Comparison of ENCODE assay signal across 8 cellular contexts in the genomic region with DNA sequence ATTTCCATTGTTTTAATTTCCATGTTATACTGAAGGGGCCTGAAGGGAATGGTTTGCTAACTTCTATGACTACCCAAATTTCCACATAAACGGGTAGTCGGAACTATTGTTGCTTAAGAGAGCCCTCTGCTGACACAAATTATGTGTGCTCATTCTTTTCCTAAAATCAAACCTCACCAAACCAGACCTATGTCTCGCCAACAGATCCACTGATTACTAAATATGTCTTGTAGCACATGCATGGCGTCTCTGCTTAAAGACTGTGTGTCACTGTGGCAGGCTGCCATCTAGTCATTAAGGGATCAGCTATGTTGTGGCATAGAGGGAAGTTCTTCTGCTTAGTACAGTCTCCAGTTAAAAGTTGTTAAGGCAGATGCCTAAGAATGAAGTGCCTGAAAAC. TPM values are rescaled to one million over a fixed set of nuclear protein-coding genes. Genes with fewer than 3 reads are reported as not detected.
DNase-seq lines count a peak whose midpoint lies in the region; ATAC-seq, FAIRE-seq and TF ChIP-seq lines count a peak whose summit lies in the region.

No MANE protein-coding gene starts in this region.

- POLR2A ChIA-PET in HEK293T (lab: Yijun Ruan, JAX) = no interaction called here

- ATAC-seq in sciatic nerve (peak; percentile 73), GM21717 (IDR thresholded peaks at IDR 0.05; ENCODE audit: unreplicated experiment) (no peak), GM19455 (IDR thresholded peaks at IDR 0.05; ENCODE audit: unreplicated experiment) (no peak)

- FAIRE-seq in frontal cortex (lab: Jason Lieb, UNC) = peak; percentile 13

- peak; percentile 53 for DNase-seq in AG08395 (ENCODE audit: low spot score)
- peak; percentile 35 for DNase-seq in HEK293T (ENCODE audit: extremely low spot score)
- peak; percentile 69 for DNase-seq in SK-N-DZ (ENCODE audit: low spot score)
- peak; percentile 5 to 14 for DNase-seq in frontal cortex (ENCODE audit: low spot score in 2 of 2)
- DNase-seq in sciatic nerve (ENCODE audit: low spot score) = no peak
- DNase-seq in stimulated activated CD4-positive, alpha-beta T cell treated with anti-CD3 and anti-CD28 coated beads, Interleukin-12 subunit alpha, Interleukin-12 subunit beta, amount 100 ng/mL, for 4 hours = no peak

- CTCF ChIA-PET in HEK293T (lab: Yijun Ruan, JAX) = interaction anchor here (1.0 to 3.8 kb wide), 4 partner anchors 10 to 169 kb away, joined by 3 to 19 read pairs (median 5); no protein-coding TSS in a partner anchor

- intact Hi-C loops in sciatic nerve (cut with DNase I) = loop anchor here (10.0 kb wide), 1 partner anchor 123 kb away; no protein-coding TSS in a partner anchor

TF ChIP-seq in HEK293T, 16 proteins besides CTCF, POLR2A, EP300 and RAD21:
- TF ChIP-seq NFRKB (IDR thresholded peaks at IDR 0.05) (no peak), FOXA1 (IDR thresholded peaks at IDR 0.05) (no peak), CTBP1 (IDR thresholded peaks at IDR 0.05; ENCODE audit: borderline replicate concordance) (no peak), TARDBP (IDR thresholded peaks at IDR 0.05) (no peak), ARNT (IDR thresholded peaks at IDR 0.05) (no peak), FOXM1 (IDR thresholded peaks at IDR 0.05; ENCODE audit: borderline replicate concordance) (no peak), SP1 (IDR thresholded peaks at IDR 0.05) (no peak), ZNF384 (IDR thresholded peaks at IDR 0.05) (no peak), FOXK2 (IDR thresholded peaks at IDR 0.05) (no peak), BHLHE40 (IDR thresholded peaks at IDR 0.05; ENCODE audit: borderline replicate concordance) (no peak), LEF1 (IDR thresholded peaks at IDR 0.05; ENCODE audit: borderline replicate concordance) (no peak), ELF4 (IDR thresholded peaks at IDR 0.05) (no peak), HDGF (IDR thresholded peaks at IDR 0.05; ENCODE audit: borderline replicate concordance) (no peak), L3MBTL2 (conservative IDR thresholded peaks at IDR 0.05) (no peak)
TF ChIP-seq in HEK293T: peak in this region for 0.

RNA-seq across cellular contexts. Expression of gene PIR, which starts 25.1 kb away (rescaled TPM):
- 19.4 and 32.5 TPM in 2 replicates for polyA plus RNA-seq in SK-N-DZ (2014; cell fraction: cytosol; rRNA removed)
- polyA plus RNA-seq in SK-N-DZ (2014; cell fraction: nucleus; rRNA removed) = 12.2 and 20.0 TPM in 2 replicates
- total RNA-seq in frontal cortex = 2.0 TPM
- 36.1 TPM for total RNA-seq in sciatic nerve

RNA-seq across cellular contexts. Expression of gene BMX, which starts 32.6 kb away (rescaled TPM):
- 0.05 and 0.41 TPM in 2 replicates for polyA plus RNA-seq in SK-N-DZ (2014; cell fraction: cytosol; rRNA removed)
- 0.12 and 0.36 TPM in 2 replicates for polyA plus RNA-seq in SK-N-DZ (2014; cell fraction: nucleus; rRNA removed)
- 0.41 TPM for total RNA-seq in frontal cortex
- total RNA-seq in sciatic nerve = 4.2 TPM

Comparison
In these comparisons a context has a peak if more than half of its experiments do, and no peak if none do; other contexts are left out.
1. DNase-seq: peak in AG08395 (single experiment), HEK293T (single experiment), SK-N-DZ (single experiment) and frontal cortex (2 of 2); none in sciatic nerve (single experiment) and stimulated activated CD4-positive, alpha-beta T cell treated with anti-CD3 and anti-CD28 coated beads, Interleukin-12 subunit alpha, Interleukin-12 subunit beta, amount 100 ng/mL, for 4 hours (single experiment).
2. RNA of gene PIR, which starts 25.1 kb away (total RNA-seq): 36.1 TPM in sciatic nerve (single experiment); 2.0 TPM in frontal cortex (single experiment); every median in the first group is over 10 times any median in the second.